Comparison of ENCODE assay signal across 10 cellular contexts in the genomic region with DNA sequence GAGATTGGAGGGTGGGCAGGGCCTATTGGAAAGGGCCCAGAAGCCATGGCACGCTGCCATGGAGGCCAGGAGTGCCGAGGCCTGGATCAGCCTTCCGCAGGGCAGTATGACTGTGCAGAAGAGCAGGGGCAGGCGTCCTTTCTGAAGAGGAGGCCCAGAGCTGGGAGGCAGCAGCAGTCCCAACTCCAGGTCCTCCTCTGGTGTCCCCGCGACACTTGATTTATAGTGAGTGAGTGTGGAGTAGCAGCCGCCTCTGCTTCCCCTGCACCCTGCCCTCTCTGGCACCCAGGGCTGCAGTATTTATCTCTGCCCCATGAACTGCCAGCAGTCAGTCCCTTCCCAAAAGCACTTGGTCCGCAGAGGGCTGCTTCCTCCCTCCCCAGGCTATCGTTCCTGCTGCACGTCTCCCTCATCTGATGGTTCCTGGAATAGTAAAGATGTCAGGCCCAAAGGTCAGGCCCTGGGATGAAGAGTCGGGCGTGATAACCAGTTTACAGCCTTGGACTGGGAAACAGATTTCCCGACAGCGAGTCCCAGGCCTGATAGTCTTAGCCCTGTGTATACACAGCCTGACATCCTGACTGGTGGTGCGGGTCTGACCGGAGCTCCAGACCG. TPM values are rescaled to one million over a fixed set of nuclear protein-coding genes. Genes with fewer than 3 reads are reported as not detected.
A peak's percentile ranks its signal among the peaks of the same experiment; 100 is the strongest.
DNase-seq lines count a peak whose midpoint lies in the region; ATAC-seq and TF ChIP-seq lines count a peak whose summit lies in the region.
"Had no signal": no experiment of that assay in that cellular context is flagged by ENCODE, and none has a peak within 500 bp of the region (broad histone marks: within the 10 kb centered on the region; RNA-seq: fewer than 3 reads in every experiment).

No MANE protein-coding gene starts in this region.

- H3K27me3 ChIP-seq in left lung, result no peaks in the 10 kb centered on the region

- peaks cover 86% of the 10 kb centered on the region for H3K4me1 Mint-ChIP-seq in T-helper 1 cell treated with Interleukin-12 subunit alpha and Interleukin-12 subunit beta and Interleukin-4 antibody, amounts not matched to agents 30 μg/mL and 1 μg/mL, for 36 hours (ENCODE audit: low read depth)
- peaks cover 62% of the 10 kb centered on the region for H3K4me1 Mint-ChIP-seq in activated naive CD8-positive, alpha-beta T cell treated with anti-CD3 and anti-CD28 coated beads, Interleukin-2, amount 10 ng/mL, durations not matched to agents 7 days and 5 days
- peaks cover 85% of the 10 kb centered on the region for H3K4me1 Mint-ChIP-seq in stimulated activated effector memory CD8-positive, alpha-beta T cell treated with anti-CD3 and anti-CD28 coated beads, Interleukin-12 subunit alpha, Interleukin-12 subunit beta, amount 100 ng/mL, for 72 hours

- POLR2A ChIA-PET in activated naive CD8-positive, alpha-beta T cell treated with anti-CD3 and anti-CD28 coated beads, Interleukin-2, amount 10 ng/mL, durations not matched to agents 7 days and 5 days (lab: Charles Lee), result interaction anchor here (0.7 to 1.1 kb wide), 2 partner anchors 13 to 34 kb away, joined by 4 read pairs; no protein-coding TSS in a partner anchor

- no peak for ATAC-seq in activated naive CD8-positive, alpha-beta T cell treated with anti-CD3 and anti-CD28 coated beads, Interleukin-2, amount 10 ng/mL, durations not matched to agents 7 days and 5 days (ENCODE audit: low read depth)
- ATAC-seq in left lung (no peak), HG02642 (IDR thresholded peaks at IDR 0.05; ENCODE audit: poor library complexity, unreplicated experiment) (no peak)
- ATAC-seq in stimulated activated effector memory CD8-positive, alpha-beta T cell treated with anti-CD3 and anti-CD28 coated beads, Interleukin-12 subunit alpha, Interleukin-12 subunit beta, amount 100 ng/mL, for 72 hours, result no peak

- peak overlapping the region; percentile 98 for H3K27ac Mint-ChIP-seq in T-helper 1 cell treated with Interleukin-12 subunit alpha and Interleukin-12 subunit beta and Interleukin-4 antibody, amounts not matched to agents 30 μg/mL and 1 μg/mL, for 36 hours
- peak overlapping the region; percentile 95 for H3K27ac Mint-ChIP-seq in activated naive CD8-positive, alpha-beta T cell treated with anti-CD3 and anti-CD28 coated beads, Interleukin-2, amount 10 ng/mL, durations not matched to agents 7 days and 5 days
- peak overlapping the region; percentile 92 for H3K27ac Mint-ChIP-seq in stimulated activated effector memory CD8-positive, alpha-beta T cell treated with anti-CD3 and anti-CD28 coated beads, Interleukin-12 subunit alpha, Interleukin-12 subunit beta, amount 100 ng/mL, for 72 hours

- H3K4me1 ChIP-seq in left lung, result peaks cover 58 to 100% of the 10 kb centered on the region in 2 donors

- H3K9me3 Mint-ChIP-seq in T-helper 1 cell treated with Interleukin-12 subunit alpha and Interleukin-12 subunit beta and Interleukin-4 antibody, amounts not matched to agents 30 μg/mL and 1 μg/mL, for 36 hours, result no peaks in the 10 kb centered on the region
- H3K9me3 Mint-ChIP-seq in activated naive CD8-positive, alpha-beta T cell treated with anti-CD3 and anti-CD28 coated beads, Interleukin-2, amount 10 ng/mL, durations not matched to agents 7 days and 5 days, result no peaks in the 10 kb centered on the region
- no peaks in the 10 kb centered on the region for H3K9me3 Mint-ChIP-seq in stimulated activated effector memory CD8-positive, alpha-beta T cell treated with anti-CD3 and anti-CD28 coated beads, Interleukin-12 subunit alpha, Interleukin-12 subunit beta, amount 100 ng/mL, for 72 hours

- H3K9me3 ChIP-seq in left lung, result no peaks in the 10 kb centered on the region

- no peak for TF ChIP-seq CTCF in left lung (IDR thresholded peaks at IDR 0.05)

- peak overlapping the region; percentile 67 to 93 for H3K27ac ChIP-seq in left lung

- H3K27me3 Mint-ChIP-seq in T-helper 1 cell treated with Interleukin-12 subunit alpha and Interleukin-12 subunit beta and Interleukin-4 antibody, amounts not matched to agents 30 μg/mL and 1 μg/mL, for 36 hours (ENCODE audit: low read depth), result no peaks in the 10 kb centered on the region
- no peaks in the 10 kb centered on the region for H3K27me3 Mint-ChIP-seq in activated naive CD8-positive, alpha-beta T cell treated with anti-CD3 and anti-CD28 coated beads, Interleukin-2, amount 10 ng/mL, durations not matched to agents 7 days and 5 days

- H3K36me3 Mint-ChIP-seq in T-helper 1 cell treated with Interleukin-12 subunit alpha and Interleukin-12 subunit beta and Interleukin-4 antibody, amounts not matched to agents 30 μg/mL and 1 μg/mL, for 36 hours (ENCODE audit: low read depth), result peaks cover 43% of the 10 kb centered on the region
- peaks cover 13% of the 10 kb centered on the region for H3K36me3 Mint-ChIP-seq in activated naive CD8-positive, alpha-beta T cell treated with anti-CD3 and anti-CD28 coated beads, Interleukin-2, amount 10 ng/mL, durations not matched to agents 7 days and 5 days
- peaks cover 92% of the 10 kb centered on the region for H3K36me3 Mint-ChIP-seq in stimulated activated effector memory CD8-positive, alpha-beta T cell treated with anti-CD3 and anti-CD28 coated beads, Interleukin-12 subunit alpha, Interleukin-12 subunit beta, amount 100 ng/mL, for 72 hours

- DNase-seq in T-helper 1 cell (no peak), left lung (no peak), AG20443 (ENCODE audit: low spot score) (no peak), A172 (ENCODE audit: low spot score) (no peak)
- DNase-seq in activated naive CD8-positive, alpha-beta T cell treated with anti-CD3 and anti-CD28 coated beads, Interleukin-2, amount 10 ng/mL, durations not matched to agents 7 days and 5 days, result no peak
- DNase-seq in stimulated activated effector memory CD8-positive, alpha-beta T cell treated with anti-CD3 and anti-CD28 coated beads, Interleukin-12 subunit alpha, Interleukin-12 subunit beta, amount 100 ng/mL, for 72 hours (ENCODE audit: low spot score in 2 of 2), result no peak
- DNase-seq: NCI-H524; stimulated activated CD4-positive, alpha-beta T cell treated with anti-CD3 and anti-CD28 coated beads, Interleukin-12 subunit alpha, Interleukin-12 subunit beta, amount 100 ng/mL, for 4 hours had no signal

- H3K4me3 Mint-ChIP-seq in T-helper 1 cell treated with Interleukin-12 subunit alpha and Interleukin-12 subunit beta and Interleukin-4 antibody, amounts not matched to agents 30 μg/mL and 1 μg/mL, for 36 hours, result no peak overlapping the region
- H3K4me3 Mint-ChIP-seq in activated naive CD8-positive, alpha-beta T cell treated with anti-CD3 and anti-CD28 coated beads, Interleukin-2, amount 10 ng/mL, durations not matched to agents 7 days and 5 days, result no peak overlapping the region
- no peak overlapping the region for H3K4me3 Mint-ChIP-seq in stimulated activated effector memory CD8-positive, alpha-beta T cell treated with anti-CD3 and anti-CD28 coated beads, Interleukin-12 subunit alpha, Interleukin-12 subunit beta, amount 100 ng/mL, for 72 hours

- intact Hi-C loops in left lung (cut with DNase I), result no loop called here

- H3K36me3 ChIP-seq in left lung, result peaks cover 0 to 57% of the 10 kb centered on the region in 2 donors

- H3K4me3 ChIP-seq in left lung, result no peak overlapping the region

RNA-seq across cellular contexts. Expression of a gene that starts 32.9 kb away (rescaled TPM):
- 10 to 100 TPM; 70.2 to 73.2 TPM for total RNA-seq in activated naive CD8-positive, alpha-beta T cell treated with anti-CD3 and anti-CD28 coated beads, Interleukin-2, amount 10 ng/mL, durations not matched to agents 7 days and 5 days
- 10 to 100 TPM; 63.4 to 83.6 TPM for total RNA-seq in left lung
- 25.6 and 40.1 TPM in 2 replicates for total RNA-seq in A172 (2014; rRNA removed; shearing (Covaris generic))

RNA-seq across cellular contexts. Expression of a gene that starts 51.5 kb away (rescaled TPM):
- total RNA-seq in activated naive CD8-positive, alpha-beta T cell treated with anti-CD3 and anti-CD28 coated beads, Interleukin-2, amount 10 ng/mL, durations not matched to agents 7 days and 5 days, result 1 to 10 TPM; 6.6 to 6.7 TPM
- 100 to 1,000 TPM in 1 of 2 donors, 10 to 100 TPM in 1; 60.7 to 110 TPM for total RNA-seq in left lung
- 51.0 and 60.2 TPM in 2 replicates for total RNA-seq in A172 (2014; rRNA removed; shearing (Covaris generic))
